Comparison of ENCODE assay signal across 2 cellular contexts in genomic region chr5:102498271-102499034, GRCh38.
A peak's percentile ranks its signal among the peaks of the same experiment; 100 is the strongest.
TF ChIP-seq lines count a peak whose summit lies in the region.

TSS of gene SLCO6A1 (minus strand) at chr5:102499001. CDS start at chr5:102498844, 157 bp downstream.

TF ChIP-seq in HepG2, 621 proteins besides CTCF, POLR2A, EP300 and RAD21:
- TF ChIP-seq NKX3-1 (CRISPR knock-in tag; IDR thresholded peaks at IDR 0.05) (no peak), KLF13 (CRISPR knock-in tag; IDR thresholded peaks at IDR 0.05) (no peak), ZNF768 (CRISPR knock-in tag; IDR thresholded peaks at IDR 0.05) (no peak), ZNF598 (CRISPR knock-in tag; IDR thresholded peaks at IDR 0.05; ENCODE audit: borderline replicate concordance) (no peak), ZHX2 (IDR thresholded peaks at IDR 0.05; ENCODE audit: low read depth) (no peak), ZHX2 (CRISPR knock-in tag; IDR thresholded peaks at IDR 0.05; ENCODE audit: borderline replicate concordance) (no peak), ZNF562 (CRISPR knock-in tag; IDR thresholded peaks at IDR 0.05; ENCODE audit: borderline replicate concordance) (no peak), MAFK (conservative IDR thresholded peaks at IDR 0.05 in 1 of 2, IDR thresholded peaks at IDR 0.05 in 1 of 2; ENCODE audit: low read length in 2 of 2) (peak; percentile 10 to 34; a peak in 1 of 4 replicates), KDM6A (CRISPR knock-in tag; IDR thresholded peaks at IDR 0.05; ENCODE audit: low read depth) (no peak), MAFF (IDR thresholded peaks at IDR 0.05; ENCODE audit: low read depth, low read length) (peak; percentile 24; the same call in 1 of the 2 replicates)
- TF ChIP-seq, protein P1, sequence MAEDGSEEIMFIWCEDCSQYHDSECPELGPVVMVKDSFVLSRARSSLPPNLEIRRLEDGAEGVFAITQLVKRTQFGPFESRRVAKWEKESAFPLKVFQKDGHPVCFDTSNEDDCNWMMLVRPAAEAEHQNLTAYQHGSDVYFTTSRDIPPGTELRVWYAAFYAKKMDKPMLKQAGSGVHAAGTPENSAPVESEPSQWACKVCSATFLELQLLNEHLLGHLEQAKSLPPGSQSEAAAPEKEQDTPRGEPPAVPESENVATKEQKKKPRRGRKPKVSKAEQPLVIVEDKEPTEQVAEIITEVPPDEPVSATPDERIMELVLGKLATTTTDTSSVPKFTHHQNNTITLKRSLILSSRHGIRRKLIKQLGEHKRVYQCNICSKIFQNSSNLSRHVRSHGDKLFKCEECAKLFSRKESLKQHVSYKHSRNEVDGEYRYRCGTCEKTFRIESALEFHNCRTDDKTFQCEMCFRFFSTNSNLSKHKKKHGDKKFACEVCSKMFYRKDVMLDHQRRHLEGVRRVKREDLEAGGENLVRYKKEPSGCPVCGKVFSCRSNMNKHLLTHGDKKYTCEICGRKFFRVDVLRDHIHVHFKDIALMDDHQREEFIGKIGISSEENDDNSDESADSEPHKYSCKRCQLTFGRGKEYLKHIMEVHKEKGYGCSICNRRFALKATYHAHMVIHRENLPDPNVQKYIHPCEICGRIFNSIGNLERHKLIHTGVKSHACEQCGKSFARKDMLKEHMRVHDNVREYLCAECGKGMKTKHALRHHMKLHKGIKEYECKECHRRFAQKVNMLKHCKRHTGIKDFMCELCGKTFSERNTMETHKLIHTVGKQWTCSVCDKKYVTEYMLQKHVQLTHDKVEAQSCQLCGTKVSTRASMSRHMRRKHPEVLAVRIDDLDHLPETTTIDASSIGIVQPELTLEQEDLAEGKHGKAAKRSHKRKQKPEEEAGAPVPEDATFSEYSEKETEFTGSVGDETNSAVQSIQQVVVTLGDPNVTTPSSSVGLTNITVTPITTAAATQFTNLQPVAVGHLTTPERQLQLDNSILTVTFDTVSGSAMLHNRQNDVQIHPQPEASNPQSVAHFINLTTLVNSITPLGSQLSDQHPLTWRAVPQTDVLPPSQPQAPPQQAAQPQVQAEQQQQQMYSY (CRISPR knock-in tag; IDR thresholded peaks at IDR 0.05): no peak
TF ChIP-seq in HepG2: peak in this region for 2.

TF ChIP-seq in K562, 482 proteins besides CTCF, POLR2A, EP300 and RAD21:
- peak; percentile 35; the same call in 1 of the 2 replicates for TF ChIP-seq L3MBTL2 (IDR thresholded peaks at IDR 0.05)
- TF ChIP-seq BRF2 (IDR thresholded peaks at IDR 0.05; ENCODE audit: borderline replicate concordance, insufficient read depth, insufficient read length): no peak
- no peak for TF ChIP-seq ZNF445 (CRISPR knock-in tag; IDR thresholded peaks at IDR 0.05; ENCODE audit: low read depth)
- TF ChIP-seq CTCFL (IDR thresholded peaks at IDR 0.05; ENCODE audit: borderline replicate concordance, insufficient read depth, low read depth, low read length, poor library complexity, severe bottlenecking): peak; percentile 6
- TF ChIP-seq ARNT (IDR thresholded peaks at IDR 0.05): no peak
- TF ChIP-seq BRD4 (IDR thresholded peaks at IDR 0.05): no peak
- TF ChIP-seq PTBP1 (IDR thresholded peaks at IDR 0.05; ENCODE audit: low read depth, low read length): no peak
- TF ChIP-seq, protein P2, sequence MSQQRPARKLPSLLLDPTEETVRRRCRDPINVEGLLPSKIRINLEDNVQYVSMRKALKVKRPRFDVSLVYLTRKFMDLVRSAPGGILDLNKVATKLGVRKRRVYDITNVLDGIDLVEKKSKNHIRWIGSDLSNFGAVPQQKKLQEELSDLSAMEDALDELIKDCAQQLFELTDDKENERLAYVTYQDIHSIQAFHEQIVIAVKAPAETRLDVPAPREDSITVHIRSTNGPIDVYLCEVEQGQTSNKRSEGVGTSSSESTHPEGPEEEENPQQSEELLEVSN (IDR thresholded peaks at IDR 0.05; ENCODE audit: borderline replicate concordance in 1 of 2, extremely low read depth in 1 of 2, insufficient read depth in 1 of 2, insufficient read length in 1 of 2, low read depth in 1 of 2, low read length in 1 of 2, poor library complexity in 1 of 2, severe bottlenecking in 1 of 2): peak in 1 of 2 experiments; percentile 62
- TF ChIP-seq CEBPB (tag; IDR thresholded peaks at IDR 0.05): peak; percentile 83
- no peak for TF ChIP-seq CTBP1 (IDR thresholded peaks at IDR 0.05; ENCODE audit: borderline replicate concordance)
- TF ChIP-seq ZNF316 (IDR thresholded peaks at IDR 0.05): peak; percentile 12; the same call in 1 of the 2 replicates
- TF ChIP-seq ZNF644 (tag; IDR thresholded peaks at IDR 0.05; ENCODE audit: low read depth): no peak
- no peak for TF ChIP-seq RBBP5 (IDR thresholded peaks at IDR 0.05; ENCODE audit: borderline replicate concordance, insufficient read depth, low read length, poor library complexity, severe bottlenecking)
- TF ChIP-seq CEBPG (CRISPR knock-in tag; IDR thresholded peaks at IDR 0.05): no peak
- TF ChIP-seq CEBPG (tag; conservative IDR thresholded peaks at IDR 0.05 in 1 of 2, IDR thresholded peaks at IDR 0.05 in 1 of 2): peak in 1 of 2 experiments; percentile 51; a peak in 2 of 4 replicates
- no peak for TF ChIP-seq ZNF124 (CRISPR knock-in tag; IDR thresholded peaks at IDR 0.05)
- no peak for TF ChIP-seq SMAD4 (CRISPR knock-in tag; conservative IDR thresholded peaks at IDR 0.05)
- 0 out of 4 replicates have a peak, but pooled peaks of 1 of the 2 experiments have one; percentile 13 for TF ChIP-seq MAZ (CRISPR knock-in tag; conservative IDR thresholded peaks at IDR 0.05 in 1 of 2, IDR thresholded peaks at IDR 0.05 in 1 of 2)
TF ChIP-seq in K562: peak in this region for 7.
